Comparison of ENCODE assay signal across 23 cellular contexts in genomic region chr11:104657083-104657482, GRCh38.
"Had no signal": no experiment of that assay in that cellular context is flagged by ENCODE, and none has a peak within 500 bp of the region (broad histone marks: within the 10 kb centered on the region; RNA-seq: fewer than 3 reads in every experiment).

No MANE protein-coding gene starts in this region.

- H3K36me3 ChIP-seq: heart left ventricle, right lobe of liver, stomach, thoracic aorta, transverse colon had no signal

- H3K4me3 ChIP-seq: dorsolateral prefrontal cortex, heart left ventricle, lung, psoas muscle, right lobe of liver, stomach, thoracic aorta, transverse colon had no signal

- H3K9me3 Mint-ChIP-seq: nephron progenitor cell; stimulated activated memory B cell treated with anti-CD40 and anti-IgM and Interleukin-4, amounts not matched to agents 10 μg/mL and 1 μg/mL and 100 μg/mL, for 72 hours had no signal

- H3K9me3 ChIP-seq: heart left ventricle, psoas muscle, right lobe of liver, stomach, thoracic aorta, transverse colon had no signal

- DNase-seq: cortex of kidney; dorsolateral prefrontal cortex; effector CD8-positive, alpha-beta T cell; foreskin melanocyte; heart left ventricle; hippocampal formation; left colon; left ventricle myocardium superior; mesenchymal stem cell; midbrain; nephron progenitor cell; psoas muscle; retina; right lobe of liver; stimulated activated CD4-positive, alpha-beta T cell treated with anti-CD3 and anti-CD28 coated beads, Interleukin-4, amount 100 ng/mL, for 1 hour; stimulated activated CD8-positive, alpha-beta memory T cell treated with anti-CD3 and anti-CD28 coated beads, Interleukin-4, amount 100 ng/mL, for 48 hours; stomach; substantia nigra; transverse colon had no signal

- H3K27ac ChIP-seq: dorsolateral prefrontal cortex, heart left ventricle, parathyroid adenoma, psoas muscle, right lobe of liver, stomach, thoracic aorta, transverse colon had no signal

- H3K79me2 ChIP-seq: parathyroid adenoma had no signal

- H3K4me1 ChIP-seq: parathyroid adenoma, right lobe of liver, transverse colon had no signal

- H3K27ac Mint-ChIP-seq: nephron progenitor cell; stimulated activated memory B cell treated with anti-CD40 and anti-IgM and Interleukin-4, amounts not matched to agents 10 μg/mL and 1 μg/mL and 100 μg/mL, for 72 hours had no signal

- H3K9ac ChIP-seq: parathyroid adenoma had no signal

- H3K4me1 Mint-ChIP-seq: stimulated activated memory B cell treated with anti-CD40 and anti-IgM and Interleukin-4, amounts not matched to agents 10 μg/mL and 1 μg/mL and 100 μg/mL, for 72 hours had no signal

- H3K36me3 Mint-ChIP-seq: stimulated activated memory B cell treated with anti-CD40 and anti-IgM and Interleukin-4, amounts not matched to agents 10 μg/mL and 1 μg/mL and 100 μg/mL, for 72 hours had no signal

- ATAC-seq: heart left ventricle; left colon; left ventricle myocardium superior; psoas muscle; right lobe of liver; stimulated activated memory B cell treated with anti-CD40 and anti-IgM and Interleukin-4, amounts not matched to agents 10 μg/mL and 1 μg/mL and 100 μg/mL, for 72 hours had no signal

- H3K27me3 ChIP-seq: dorsolateral prefrontal cortex, heart left ventricle, stomach, transverse colon had no signal

- H3K4me3 Mint-ChIP-seq: nephron progenitor cell; stimulated activated memory B cell treated with anti-CD40 and anti-IgM and Interleukin-4, amounts not matched to agents 10 μg/mL and 1 μg/mL and 100 μg/mL, for 72 hours had no signal

- H2AFZ ChIP-seq: parathyroid adenoma had no signal
